Comparison of ENCODE assay signal across 19 cellular contexts in genomic region chr7:135957627-135958026, GRCh38.
"Had no signal": no experiment of that assay in that cellular context is flagged by ENCODE, and none has a peak within 500 bp of the region (broad histone marks: within the 10 kb centered on the region; RNA-seq: fewer than 3 reads in every experiment).

No MANE protein-coding gene starts in this region.

- H3K27me3 Mint-ChIP-seq: activated naive CD8-positive, alpha-beta T cell; naive thymus-derived CD4-positive, alpha-beta T cell; progenitor cell of endocrine pancreas; T-cell had no signal

- H3K27ac Mint-ChIP-seq: activated CD8-positive, alpha-beta T cell treated with anti-CD3 and anti-CD28 coated beads, Interleukin-2, amount 10 ng/mL, durations not matched to agents 7 days and 5 days; activated naive CD8-positive, alpha-beta T cell; progenitor cell of endocrine pancreas had no signal

- DNase-seq: activated CD4-positive, alpha-beta T cell treated with anti-CD3 and anti-CD28 coated beads for 1 hour; activated CD4-positive, alpha-beta T cell treated with anti-CD3 and anti-CD28 coated beads, Interleukin-2, amount 50 U/mL, for 1 hour; activated CD8-positive, alpha-beta T cell treated with anti-CD3 and anti-CD28 coated beads, Interleukin-2, amount 10 ng/mL, durations not matched to agents 7 days and 5 days; activated gamma-delta T cell treated with Interleukin-2 at 50 U/mL for 16 hours; adrenal gland; colonic mucosa; dorsolateral prefrontal cortex; esophagus squamous epithelium; gastrocnemius medialis; hypothalamus; naive thymus-derived CD4-positive, alpha-beta T cell; retina; stimulated activated CD4-positive, alpha-beta T cell treated with anti-CD3 and anti-CD28 coated beads, Interleukin-2, amount 100 ng/mL, for 48 hours; stimulated activated CD8-positive, alpha-beta memory T cell treated with anti-CD3 and anti-CD28 coated beads, Interleukin-4, amount 100 ng/mL, for 48 hours; stimulated activated naive CD4-positive, alpha-beta T cell treated with Interleukin-2 at 50 U/mL for 16 hours; T-cell; WERI-Rb-1 had no signal

- H3K4me3 Mint-ChIP-seq: activated CD8-positive, alpha-beta T cell treated with anti-CD3 and anti-CD28 coated beads, Interleukin-2, amount 10 ng/mL, durations not matched to agents 7 days and 5 days; activated naive CD8-positive, alpha-beta T cell; T-cell had no signal

- H3K9me3 Mint-ChIP-seq: T-cell had no signal

- ATAC-seq: activated CD8-positive, alpha-beta T cell treated with anti-CD3 and anti-CD28 coated beads, Interleukin-2, amount 10 ng/mL, durations not matched to agents 7 days and 5 days; gastrocnemius medialis; naive thymus-derived CD4-positive, alpha-beta T cell; T-cell had no signal
